In genomic region chr6:80643881-80644280, GRCh38 we compare ENCODE assay signal across 37 cellular contexts.
"Had no signal": no experiment of that assay in that cellular context is flagged by ENCODE, and none has a peak within 500 bp of the region (broad histone marks: within the 10 kb centered on the region; RNA-seq: fewer than 3 reads in every experiment).

No MANE protein-coding gene starts in this region.

- H3K36me3 Mint-ChIP-seq: activated naive CD4-positive, alpha-beta T cell treated with anti-CD3 and anti-CD28 coated beads, Interleukin-2, amount 10 ng/mL, durations not matched to agents 7 days and 5 days; activated naive CD4-positive, alpha-beta T cell treated with anti-CD3 and anti-CD28 coated beads, Interleukin-2, amount 50 U/mL, for 24 hours; activated naive CD4-positive, alpha-beta T cell treated with anti-CD3 and anti-CD28 coated beads, Interleukin-2, amount 50 U/mL, for 72 hours; activated naive CD8-positive, alpha-beta T cell; activated naive CD8-positive, alpha-beta T cell treated with anti-CD3 and anti-CD28 coated beads for 36 hours; activated naive CD8-positive, alpha-beta T cell treated with anti-CD3 and anti-CD28 coated beads, Interleukin-2, amount 10 ng/mL, durations not matched to agents 7 days and 5 days; brain had no signal

- H3K27me3 ChIP-seq: adrenal gland, ascending aorta, body of pancreas, brain microvascular endothelial cell, breast epithelium, cardiac muscle cell had no signal

- H3K4me1 Mint-ChIP-seq: activated naive CD4-positive, alpha-beta T cell treated with anti-CD3 and anti-CD28 coated beads, Interleukin-2, amount 10 ng/mL, durations not matched to agents 7 days and 5 days; activated naive CD4-positive, alpha-beta T cell treated with anti-CD3 and anti-CD28 coated beads, Interleukin-2, amount 50 U/mL, for 24 hours; activated naive CD8-positive, alpha-beta T cell treated with anti-CD3 and anti-CD28 coated beads for 36 hours; activated naive CD8-positive, alpha-beta T cell treated with anti-CD3 and anti-CD28 coated beads, Interleukin-2, amount 10 ng/mL, durations not matched to agents 7 days and 5 days; activated naive CD8-positive, alpha-beta T cell treated with anti-CD3 and anti-CD28 coated beads, Interleukin-2, amount 50 U/mL, for 24 hours; activated T-helper 17 cell treated with anti-CD3 and anti-CD28 coated beads, Interleukin-2, amount 50 U/mL, for 72 hours; central memory CD8-positive, alpha-beta T cell had no signal

- H3K27ac ChIP-seq: adrenal gland, ascending aorta, body of pancreas, brain microvascular endothelial cell, breast epithelium, cardiac muscle cell had no signal

- H3K27me3 Mint-ChIP-seq: activated naive CD4-positive, alpha-beta T cell treated with anti-CD3 and anti-CD28 coated beads, Interleukin-2, amount 10 ng/mL, durations not matched to agents 7 days and 5 days; activated naive CD4-positive, alpha-beta T cell treated with anti-CD3 and anti-CD28 coated beads, Interleukin-2, amount 50 U/mL, for 24 hours; activated naive CD8-positive, alpha-beta T cell treated with anti-CD3 and anti-CD28 coated beads, Interleukin-2, amount 10 ng/mL, durations not matched to agents 7 days and 5 days; activated naive CD8-positive, alpha-beta T cell treated with anti-CD3 and anti-CD28 coated beads, Interleukin-2, amount 50 U/mL, for 24 hours; activated T-cell treated with anti-CD3 and anti-CD28 coated beads, Interleukin-2, amount 50 U/mL, for 24 hours; activated T-helper 17 cell treated with anti-CD3 and anti-CD28 coated beads, Interleukin-2, amount 50 U/mL, for 72 hours; central memory CD8-positive, alpha-beta T cell had no signal

- H3K9me3 ChIP-seq: adrenal gland, ascending aorta, body of pancreas had no signal

- DNase-seq: activated effector memory CD4-positive, alpha-beta T cell treated with anti-CD3 and anti-CD28 coated beads, Interleukin-2, amount 50 U/mL, for 16 hours; activated effector memory CD4-positive, alpha-beta T cell treated with Interleukin-2 at 50 U/mL for 16 hours; activated gamma-delta T cell; activated gamma-delta T cell treated with Interleukin-2 at 50 U/mL for 16 hours; activated naive CD4-positive, alpha-beta T cell; activated naive CD4-positive, alpha-beta T cell treated with anti-CD3 and anti-CD28 coated beads for 36 hours; activated naive CD4-positive, alpha-beta T cell treated with anti-CD3 and anti-CD28 coated beads, Interleukin-2, amount 10 ng/mL, durations not matched to agents 7 days and 5 days; activated naive CD4-positive, alpha-beta T cell treated with anti-CD3 and anti-CD28 coated beads, Interleukin-2, amount 50 U/mL, for 16 hours; activated naive CD4-positive, alpha-beta T cell treated with Interleukin-2 at 50 U/mL for 16 hours; activated naive CD8-positive, alpha-beta T cell treated with anti-CD3 and anti-CD28 coated beads for 36 hours; activated naive CD8-positive, alpha-beta T cell treated with anti-CD3 and anti-CD28 coated beads, Interleukin-2, amount 10 ng/mL, durations not matched to agents 7 days and 5 days; activated naive CD8-positive, alpha-beta T cell treated with anti-CD3 and anti-CD28 coated beads, Interleukin-2, amount 50 U/mL, for 24 hours; activated T-cell treated with anti-CD3 and anti-CD28 coated beads, Interleukin-2, amount 50 U/mL, for 24 hours; activated T-cell treated with anti-CD3 and anti-CD28 coated beads, Interleukin-2, amount 50 U/mL, for 4 hours; activated T-cell treated with anti-CD3 and anti-CD28 coated beads, Interleukin-2, amount 50 U/mL, for 48 hours; activated T-cell treated with anti-CD3 and anti-CD28 coated beads, Interleukin-2, amount 50 U/mL, for 72 hours; adrenal gland; amniotic stem cell; amygdala; anterior cingulate cortex; aorta; body of pancreas; brain microvascular endothelial cell; caudate nucleus; central memory CD4-positive, alpha-beta T cell; cerebellar nuclear complex had no signal

- H3K4me3 ChIP-seq: adrenal gland, ascending aorta, body of pancreas, breast epithelium, cardiac muscle cell had no signal

- H3K4me3 Mint-ChIP-seq: activated naive CD4-positive, alpha-beta T cell treated with anti-CD3 and anti-CD28 coated beads for 36 hours; activated naive CD4-positive, alpha-beta T cell treated with anti-CD3 and anti-CD28 coated beads, Interleukin-2, amount 10 ng/mL, durations not matched to agents 7 days and 5 days; activated naive CD4-positive, alpha-beta T cell treated with anti-CD3 and anti-CD28 coated beads, Interleukin-2, amount 50 U/mL, for 24 hours; activated naive CD8-positive, alpha-beta T cell; activated naive CD8-positive, alpha-beta T cell treated with anti-CD3 and anti-CD28 coated beads for 36 hours; activated naive CD8-positive, alpha-beta T cell treated with anti-CD3 and anti-CD28 coated beads, Interleukin-2, amount 10 ng/mL, durations not matched to agents 7 days and 5 days; activated naive CD8-positive, alpha-beta T cell treated with anti-CD3 and anti-CD28 coated beads, Interleukin-2, amount 50 U/mL, for 24 hours; activated T-cell treated with anti-CD3 and anti-CD28 coated beads, Interleukin-2, amount 50 U/mL, for 24 hours; activated T-cell treated with anti-CD3 and anti-CD28 coated beads, Interleukin-2, amount 50 U/mL, for 4 hours; activated T-cell treated with anti-CD3 and anti-CD28 coated beads, Interleukin-2, amount 50 U/mL, for 72 hours; activated T-helper 1 cell treated with anti-CD3 and anti-CD28 coated beads, Interleukin-12 subunit alpha, Interleukin-12 subunit beta, Interleukin-2, Interleukin-4 antibody, amounts not matched to agents 30 ng/mL and 10 ng/mL and 1 ng/mL, durations not matched to agents 14 hours and 24 hours and 36 hours; activated T-helper 17 cell treated with anti-CD3 and anti-CD28 coated beads, Interleukin-2, amount 50 U/mL, for 72 hours; brain; central memory CD8-positive, alpha-beta T cell had no signal

- H3K4me1 ChIP-seq: adrenal gland, body of pancreas, breast epithelium had no signal

- ATAC-seq: activated naive CD4-positive, alpha-beta T cell treated with anti-CD3 and anti-CD28 coated beads, Interleukin-2, amount 50 U/mL, for 72 hours; activated naive CD8-positive, alpha-beta T cell treated with anti-CD3 and anti-CD28 coated beads, Interleukin-2, amount 50 U/mL, for 24 hours; activated T-cell treated with anti-CD3 and anti-CD28 coated beads, Interleukin-2, amount 50 U/mL, for 4 hours; activated T-cell treated with anti-CD3 and anti-CD28 coated beads, Interleukin-2, amount 50 U/mL, for 72 hours; activated T-helper 17 cell treated with anti-CD3 and anti-CD28 coated beads, Interleukin-2, amount 50 U/mL, for 72 hours; body of pancreas had no signal

- H3K27ac Mint-ChIP-seq: activated naive CD4-positive, alpha-beta T cell treated with anti-CD3 and anti-CD28 coated beads for 36 hours; activated naive CD4-positive, alpha-beta T cell treated with anti-CD3 and anti-CD28 coated beads, Interleukin-2, amount 10 ng/mL, durations not matched to agents 7 days and 5 days; activated naive CD4-positive, alpha-beta T cell treated with anti-CD3 and anti-CD28 coated beads, Interleukin-2, amount 50 U/mL, for 24 hours; activated naive CD4-positive, alpha-beta T cell treated with anti-CD3 and anti-CD28 coated beads, Interleukin-2, amount 50 U/mL, for 72 hours; activated naive CD8-positive, alpha-beta T cell; activated naive CD8-positive, alpha-beta T cell treated with anti-CD3 and anti-CD28 coated beads for 36 hours; activated naive CD8-positive, alpha-beta T cell treated with anti-CD3 and anti-CD28 coated beads, Interleukin-2, amount 10 ng/mL, durations not matched to agents 7 days and 5 days; activated naive CD8-positive, alpha-beta T cell treated with anti-CD3 and anti-CD28 coated beads, Interleukin-2, amount 50 U/mL, for 24 hours; activated T-cell treated with anti-CD3 and anti-CD28 coated beads, Interleukin-2, amount 50 U/mL, for 24 hours; activated T-cell treated with anti-CD3 and anti-CD28 coated beads, Interleukin-2, amount 50 U/mL, for 72 hours; activated T-helper 1 cell treated with anti-CD3 and anti-CD28 coated beads, Interleukin-12 subunit alpha, Interleukin-12 subunit beta, Interleukin-2, Interleukin-4 antibody, amounts not matched to agents 30 ng/mL and 10 ng/mL and 1 ng/mL, durations not matched to agents 14 hours and 24 hours and 36 hours; activated T-helper 17 cell treated with anti-CD3 and anti-CD28 coated beads, Interleukin-2, amount 50 U/mL, for 72 hours; activated T-helper 2 cell treated with anti-CD3 and anti-CD28 coated beads, Interferon-gamma antibody, Interleukin-2, Interleukin-4, amounts not matched to agents 10 μg/mL and 5 μg/mL and 100 μg/mL, durations not matched to agents 14 hours and 24 hours and 36 hours; brain had no signal

- H3K9me3 Mint-ChIP-seq: activated naive CD4-positive, alpha-beta T cell treated with anti-CD3 and anti-CD28 coated beads, Interleukin-2, amount 10 ng/mL, durations not matched to agents 7 days and 5 days; activated naive CD4-positive, alpha-beta T cell treated with anti-CD3 and anti-CD28 coated beads, Interleukin-2, amount 50 U/mL, for 24 hours; activated naive CD8-positive, alpha-beta T cell treated with anti-CD3 and anti-CD28 coated beads for 36 hours; activated naive CD8-positive, alpha-beta T cell treated with anti-CD3 and anti-CD28 coated beads, Interleukin-2, amount 10 ng/mL, durations not matched to agents 7 days and 5 days; activated T-cell treated with anti-CD3 and anti-CD28 coated beads, Interleukin-2, amount 50 U/mL, for 24 hours; activated T-cell treated with anti-CD3 and anti-CD28 coated beads, Interleukin-2, amount 50 U/mL, for 4 hours; activated T-helper 1 cell treated with anti-CD3 and anti-CD28 coated beads, Interleukin-12 subunit alpha, Interleukin-12 subunit beta, Interleukin-2, Interleukin-4 antibody, amounts not matched to agents 30 ng/mL and 10 ng/mL and 1 ng/mL, durations not matched to agents 14 hours and 24 hours and 36 hours; activated T-helper 17 cell treated with anti-CD3 and anti-CD28 coated beads, Interleukin-2, amount 50 U/mL, for 72 hours; activated T-helper 2 cell treated with anti-CD3 and anti-CD28 coated beads, Interferon-gamma antibody, Interleukin-2, Interleukin-4, amounts not matched to agents 10 μg/mL and 5 μg/mL and 100 μg/mL, durations not matched to agents 14 hours and 24 hours and 36 hours; central memory CD8-positive, alpha-beta T cell had no signal

- H3K36me3 ChIP-seq: adrenal gland, ascending aorta, brain microvascular endothelial cell, breast epithelium, cardiac muscle cell had no signal
